In the genomic region with DNA sequence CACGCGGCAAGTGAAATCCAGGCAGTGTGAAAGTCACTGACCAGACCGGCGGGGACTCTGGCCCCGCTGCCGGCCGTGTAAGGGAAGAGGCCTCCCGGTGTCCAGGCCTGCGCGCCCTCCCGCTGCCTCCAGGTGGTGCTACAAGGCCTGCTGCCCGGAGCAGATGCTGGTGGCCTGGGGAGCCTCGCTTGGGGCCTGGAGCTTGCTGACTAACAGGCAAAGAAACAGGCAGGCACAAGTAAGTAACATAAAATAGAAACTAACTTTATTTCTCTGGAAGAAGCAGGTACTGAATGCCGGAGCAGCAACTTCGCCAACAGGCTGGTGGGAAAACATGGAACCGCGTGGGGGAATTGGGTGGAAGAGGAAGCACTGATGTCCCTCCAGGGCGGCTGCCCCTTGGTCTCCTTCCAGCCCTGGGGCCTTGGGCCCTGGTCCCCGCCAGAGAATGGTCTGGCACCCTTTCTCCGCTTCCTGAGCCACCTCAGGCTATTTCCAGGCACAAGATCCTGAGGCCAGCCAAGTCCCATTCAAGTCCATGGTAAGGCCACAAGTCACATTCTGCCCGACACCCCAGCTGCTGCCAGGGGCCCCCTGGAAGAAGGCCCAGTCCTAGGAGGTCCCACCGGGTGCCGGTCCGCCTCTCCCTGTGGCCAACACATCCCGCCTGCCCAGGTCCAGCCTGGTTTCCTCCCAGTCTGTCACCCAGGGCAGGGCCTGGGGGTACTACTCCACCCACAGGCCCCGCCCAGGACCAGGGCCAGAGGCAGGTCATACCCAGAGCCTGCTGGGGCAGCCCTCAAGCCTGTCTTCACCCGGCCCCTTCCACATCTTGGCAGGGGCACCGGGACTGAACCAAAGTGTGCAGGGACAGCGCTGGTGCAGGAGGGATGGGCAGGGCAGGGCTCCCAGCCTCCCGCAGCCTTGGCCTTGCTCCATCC, we compare ENCODE assay signal across 8 cellular contexts. TPM values are rescaled to one million over a fixed set of nuclear protein-coding genes. Genes with fewer than 3 reads are reported as not detected.
DNase-seq lines count a peak whose midpoint lies in the region; ATAC-seq, FAIRE-seq and TF ChIP-seq lines count a peak whose summit lies in the region.

No MANE protein-coding gene starts in this region.

- no peak overlapping the region for H2AFZ ChIP-seq in keratinocyte (ENCODE audit: control insufficient read depth, low read length)

- DNase-seq in NCI-H146 (lab: John Stamatoyannopoulos, UW) = peak; percentile 32
- DNase-seq in NCI-H146 treated with DMSO at 0.1 percent for 48 hours (lab: John Stamatoyannopoulos, UW; ENCODE audit: unreplicated experiment) = no peak
- peak; percentile 72 for DNase-seq in NAMALWA (ENCODE audit: low spot score)
- DNase-seq in activated B cell treated with CpG ODN at 0.5 μM for 24 hours = peak; percentile 67
- peak; percentile 83 to 86 for DNase-seq in breast epithelium (ENCODE audit: low spot score in 2 of 2)
- DNase-seq in keratinocyte (ENCODE audit: low read depth, low spot score) = peak; percentile 59
- peak; percentile 20 to 61 for DNase-seq in stimulated activated CD4-positive, alpha-beta T cell treated with anti-CD3 and anti-CD28 coated beads, Interleukin-15, amount 100 ng/mL, for 1 hour (ENCODE audit: low read depth in 1 of 2, low spot score in 1 of 2)
- no peak for DNase-seq in cortex of kidney (lab: John Stamatoyannopoulos, UW)

- no peaks in the 10 kb centered on the region for H3K79me2 ChIP-seq in keratinocyte (ENCODE audit: control insufficient read depth, insufficient read depth, low read length)

- H3K4me3 ChIP-seq in breast epithelium (no peak overlapping the region), keratinocyte (ENCODE audit: control insufficient read depth in 2 of 3, extremely low read depth in 1 of 3, insufficient read depth in 2 of 3, low read depth in 1 of 3, low read length in 3 of 3) (peak overlapping the region in 2 of 3 experiments; percentile 5 to 36)

- dilution Hi-C loops in keratinocyte (cut with MboI; ENCODE audit: extremely low pct_ligation_motif_present, low sequenced_read_pairs) = no loop called here

- peak; percentile 43 for TF ChIP-seq CTCF in activated B cell treated with CpG ODN at 0.5 μM for 24 hours (IDR thresholded peaks at IDR 0.05)
- peak; percentile 75 to 93 (median 93) for TF ChIP-seq CTCF in breast epithelium (IDR thresholded peaks at IDR 0.05)
- peak; percentile 88 to 98 (median 97) for TF ChIP-seq CTCF in keratinocyte (optimal IDR thresholded peaks at IDR 0.05 in 1 of 3, IDR thresholded peaks at IDR 0.05 in 1 of 3, conservative IDR thresholded peaks at IDR 0.05 in 1 of 3; ENCODE audit: extremely low read depth in 1 of 3, insufficient read depth in 2 of 3, low read length in 3 of 3)

- H3K9me1 ChIP-seq in keratinocyte (ENCODE audit: control insufficient read depth, extremely low read depth, insufficient read depth, low read length) = no peaks in the 10 kb centered on the region

- H3K36me3 ChIP-seq in breast epithelium = peaks cover 7% of the 10 kb centered on the region
- peaks cover 0 to 12% of the 10 kb centered on the region in 2 experiments for H3K36me3 ChIP-seq in keratinocyte (ENCODE audit: control insufficient read depth in 2 of 2, extremely low read depth in 1 of 2, insufficient read depth in 2 of 2, low read length in 2 of 2)

- POLR2A ChIA-PET in activated B cell treated with CpG ODN at 0.5 μM for 24 hours (lab: Charles Lee) = interaction anchor here (1.0 to 1.1 kb wide), 2 partner anchors 32 to 52 kb away, joined by 4 read pairs; no protein-coding TSS in a partner anchor

- CTCF ChIA-PET in activated B cell treated with CpG ODN at 0.5 μM for 24 hours (lab: Charles Lee) = interaction anchor here (0.6 to 4.5 kb wide), 9 partner anchors 26 to 1008 kb away, joined by 3 to 62 read pairs (median 6); no protein-coding TSS in a partner anchor

- no peaks in the 10 kb centered on the region for H3K9me3 ChIP-seq in breast epithelium
- no peaks in the 10 kb centered on the region for H3K9me3 ChIP-seq in keratinocyte (ENCODE audit: control insufficient read depth, low read depth, low read length)

- H3K4me2 ChIP-seq in keratinocyte (ENCODE audit: control insufficient read depth, extremely low read depth, insufficient read depth, low read depth, low read length) = peak overlapping the region; percentile 70

- H3K9ac ChIP-seq in keratinocyte (ENCODE audit: control insufficient read depth, extremely low read depth, insufficient read depth, low read length) = peak overlapping the region; percentile 34

- H3K27me3 ChIP-seq in breast epithelium (no peaks in the 10 kb centered on the region), keratinocyte (ENCODE audit: control insufficient read depth, extremely low read depth, insufficient read depth, low read length) (no peaks in the 10 kb centered on the region)

- no peak overlapping the region for H3K4me3 Mint-ChIP-seq in activated B cell treated with CpG ODN at 0.5 μM for 24 hours

- H4K20me1 ChIP-seq in keratinocyte (ENCODE audit: control insufficient read depth, extremely low read depth, insufficient read depth, low read length) = no peaks in the 10 kb centered on the region

- peaks cover 15% of the 10 kb centered on the region for H3K36me3 Mint-ChIP-seq in activated B cell treated with CpG ODN at 0.5 μM for 24 hours (ENCODE audit: low read depth)

- H3K9me3 Mint-ChIP-seq in activated B cell treated with CpG ODN at 0.5 μM for 24 hours = no peaks in the 10 kb centered on the region

- H3K27me3 Mint-ChIP-seq in activated B cell treated with CpG ODN at 0.5 μM for 24 hours = no peaks in the 10 kb centered on the region

- peak overlapping the region; percentile 66 for H3K27ac Mint-ChIP-seq in activated B cell treated with CpG ODN at 0.5 μM for 24 hours

- H3K4me1 Mint-ChIP-seq in activated B cell treated with CpG ODN at 0.5 μM for 24 hours = peaks cover 11% of the 10 kb centered on the region

- peak; percentile 94 for ATAC-seq in activated B cell treated with CpG ODN at 0.5 μM for 24 hours (ENCODE audit: low read depth)

- peaks cover 0 to 7% of the 10 kb centered on the region in 2 donors for H3K4me1 ChIP-seq in breast epithelium
- peaks cover 26% of the 10 kb centered on the region for H3K4me1 ChIP-seq in keratinocyte (ENCODE audit: control insufficient read depth, extremely low read depth, insufficient read depth, low read length)

- peak; percentile 13 for FAIRE-seq in keratinocyte (lab: Jason Lieb, UNC)

- TF ChIP-seq POLR2A in breast epithelium (IDR thresholded peaks at IDR 0.05) = no peak

- H3K27ac ChIP-seq in breast epithelium = peak overlapping the region; percentile 79 to 91
- H3K27ac ChIP-seq in keratinocyte (ENCODE audit: control insufficient read depth, insufficient read depth, low read length) = peak overlapping the region; percentile 32

- intact Hi-C loops in activated B cell treated with CpG ODN at 0.5 μM for 24 hours (cut with micrococcal nuclease) = loop anchor here (1.0 kb wide), 2 partner anchors 32 to 52 kb away; no protein-coding TSS in a partner anchor
- intact Hi-C loops in breast epithelium (cut with DNase I; ENCODE audit: low total_unique reads) = no loop called here

RNA-seq across cellular contexts. Expression of gene TNK2, which starts 45.0 kb away (rescaled TPM):
- total RNA-seq in activated B cell treated with CpG ODN at 0.5 μM for 24 hours (108 and 132 TPM in 2 replicates), breast epithelium (10 to 100 TPM; 13.1 to 28.7 (median 24.9) TPM)
- polyA plus RNA-seq in keratinocyte = 10.6 to 21.4 TPM (median 15.8 TPM) in 3 replicates
- polyA plus RNA-seq in keratinocyte (2011; ENCODE audit: low read depth) = 17.1 TPM
- 4.4 and 10.0 TPM in 2 replicates for polyA plus RNA-seq in keratinocyte (2011; cell fraction: cytosol; rRNA removed)
- polyA plus RNA-seq in keratinocyte (2011; cell fraction: nucleus; rRNA removed) = 56.7 and 70.6 TPM in 2 replicates
- polyA plus RNA-seq in keratinocyte (2012; ENCODE audit: low replicate concordance) = 23.7 and 30.5 TPM in 2 replicates
- 24.1 to 62.9 TPM (median 26.8 TPM) in 3 replicates for polyA minus RNA-seq in keratinocyte
- polyA minus RNA-seq in keratinocyte (2011; cell fraction: cytosol; rRNA and poly(A)+ RNA removed) = 24.0 TPM
- polyA minus RNA-seq in keratinocyte (2011; cell fraction: nucleus; rRNA and poly(A)+ RNA removed) = 27.1 and 33.3 TPM in 2 replicates

RNA-seq across cellular contexts. Expression of gene MUC4, which starts 51.7 kb away (rescaled TPM):
- total RNA-seq in activated B cell treated with CpG ODN at 0.5 μM for 24 hours (0.09 TPM in 1 of 2 replicates, not detected in the other), breast epithelium (1 to 10 TPM in 1 of 3 donors, under 1 TPM in 1, not detected in 1; under 0.01 to 1.3 TPM)
- polyA plus RNA-seq in keratinocyte = not detected in 3 replicates
- not detected for polyA plus RNA-seq in keratinocyte (2011; ENCODE audit: low read depth)
- not detected in 2 replicates for polyA plus RNA-seq in keratinocyte (2011; cell fraction: cytosol; rRNA removed)
- not detected in 2 replicates for polyA plus RNA-seq in keratinocyte (2011; cell fraction: nucleus; rRNA removed)
- polyA plus RNA-seq in keratinocyte (2012; ENCODE audit: low replicate concordance) = 0.04 TPM in 1 of 2 replicates, not detected in the other
- under 0.01 TPM in 1 of 3 replicates, not detected in the others for polyA minus RNA-seq in keratinocyte
- polyA minus RNA-seq in keratinocyte (2011; cell fraction: cytosol; rRNA and poly(A)+ RNA removed) = not detected
- not detected in 2 replicates for polyA minus RNA-seq in keratinocyte (2011; cell fraction: nucleus; rRNA and poly(A)+ RNA removed)

Comparison
In these comparisons a context has a peak if more than half of its experiments do, and no peak if none do; other contexts are left out.
1. DNase-seq: peak in NCI-H146 (single experiment), NAMALWA (single experiment), activated B cell treated with CpG ODN at 0.5 μM for 24 hours (single experiment), breast epithelium (2 of 2), keratinocyte (single experiment) and stimulated activated CD4-positive, alpha-beta T cell treated with anti-CD3 and anti-CD28 coated beads, Interleukin-15, amount 100 ng/mL, for 1 hour (2 of 2); none in NCI-H146 treated with DMSO at 0.1 percent for 48 hours (single experiment) and cortex of kidney (single experiment).
2. CTCF ChIP-seq: peak in every context shown above with its lines; median percentile 97 in keratinocyte; 93 in breast epithelium; 43 in activated B cell treated with CpG ODN at 0.5 μM for 24 hours.
3. H3K4me3 ChIP-seq: peak in keratinocyte (2 of 3); none in breast epithelium (0 of 3).